In genomic region chrX:12771445-12772069, GRCh38 we compare ENCODE assay signal across 8 cellular contexts.
DNase-seq lines count a peak whose midpoint lies in the region; ATAC-seq and TF ChIP-seq lines count a peak whose summit lies in the region.

No MANE protein-coding gene starts in this region.

- H3K4me1 Mint-ChIP-seq in dendritic cell treated with granulocyte-macrophage colony-stimulating factor and Interleukin-4, amounts not matched to agents 40 ng/mL and 50 ng/mL, for 4 days (ENCODE audit: low read depth), result no peaks in the 10 kb centered on the region

- no peaks in the 10 kb centered on the region for H3K4me1 ChIP-seq in DND-41 (ENCODE audit: insufficient read depth, low read length)

- H3K27ac ChIP-seq in DND-41 (ENCODE audit: low read length), result no peak overlapping the region

- ATAC-seq in DND-41 (ENCODE audit: insufficient read depth, low read depth) (peak; percentile 57; the same call in 2 of the 3 replicates), GM21423 (IDR thresholded peaks at IDR 0.05; ENCODE audit: unreplicated experiment) (peak; percentile 99)
- peak; percentile 100 for ATAC-seq in stimulated activated naive CD8-positive, alpha-beta T cell treated with anti-CD3 and anti-CD28 coated beads, Interleukin-15, Interleukin-2, amounts not matched to agents 100 U/mL and 50 U/mL, for 24 hours

- no peaks in the 10 kb centered on the region for H3K9me3 ChIP-seq in DND-41 (ENCODE audit: insufficient read depth, low read length, severe bottlenecking)

- intact Hi-C loops in dendritic cell treated with granulocyte-macrophage colony-stimulating factor and Interleukin-4, amounts not matched to agents 40 ng/mL and 50 ng/mL, for 4 days (cut with micrococcal nuclease), result no loop called here

- peak; percentile 56 for TF ChIP-seq CTCF in DND-41 (IDR thresholded peaks at IDR 0.05; ENCODE audit: borderline replicate concordance, extremely low read depth, low read length, poor library complexity, severe bottlenecking)

- H3K9me3 Mint-ChIP-seq in dendritic cell treated with granulocyte-macrophage colony-stimulating factor and Interleukin-4, amounts not matched to agents 40 ng/mL and 50 ng/mL, for 4 days, result no peaks in the 10 kb centered on the region

- no peak overlapping the region for H3K4me3 ChIP-seq in DND-41 (ENCODE audit: low read depth in 1 of 2, low read length in 2 of 2)

- H3K36me3 Mint-ChIP-seq in dendritic cell treated with granulocyte-macrophage colony-stimulating factor and Interleukin-4, amounts not matched to agents 40 ng/mL and 50 ng/mL, for 4 days (ENCODE audit: low read depth), result no peaks in the 10 kb centered on the region

- H3K27me3 Mint-ChIP-seq in dendritic cell treated with granulocyte-macrophage colony-stimulating factor and Interleukin-4, amounts not matched to agents 40 ng/mL and 50 ng/mL, for 4 days, result peaks cover 13% of the 10 kb centered on the region

- no peak overlapping the region for H2AFZ ChIP-seq in DND-41 (ENCODE audit: low read depth, low read length)

- H3K27me3 ChIP-seq in DND-41 (ENCODE audit: insufficient read depth, low read length, poor library complexity), result no peaks in the 10 kb centered on the region

- no peak overlapping the region for H3K4me2 ChIP-seq in DND-41 (ENCODE audit: insufficient read depth, low read length)

- DNase-seq in DND-41 (peak; percentile 11), HPDE6-E6E7 (ENCODE audit: extremely low spot score) (peak; percentile 29), midbrain (lab: John Stamatoyannopoulos, UW) (peak; percentile 8), NCI-H2107 (lab: John Stamatoyannopoulos, UW) (no peak)
- DNase-seq in activated CD4-positive, alpha-beta T cell treated with anti-CD3 and anti-CD28 coated beads for 24 hours (ENCODE audit: low read depth in 2 of 2), result peak; percentile 45 to 54
- DNase-seq in stimulated activated naive CD8-positive, alpha-beta T cell treated with anti-CD3 and anti-CD28 coated beads, Interleukin-15, Interleukin-2, amounts not matched to agents 100 U/mL and 50 U/mL, for 24 hours, result peak; percentile 73

- peak overlapping the region; percentile 55 for H3K4me3 Mint-ChIP-seq in dendritic cell treated with granulocyte-macrophage colony-stimulating factor and Interleukin-4, amounts not matched to agents 40 ng/mL and 50 ng/mL, for 4 days

- no peaks in the 10 kb centered on the region for H3K79me2 ChIP-seq in DND-41 (ENCODE audit: insufficient read depth, low read length)

- H3K36me3 ChIP-seq in DND-41 (ENCODE audit: insufficient read depth, low read length), result no peaks in the 10 kb centered on the region

- no peak overlapping the region for H3K27ac Mint-ChIP-seq in dendritic cell treated with granulocyte-macrophage colony-stimulating factor and Interleukin-4, amounts not matched to agents 40 ng/mL and 50 ng/mL, for 4 days

- no peak overlapping the region for H3K9ac ChIP-seq in DND-41 (ENCODE audit: low read depth, low read length)

- no peaks in the 10 kb centered on the region for H4K20me1 ChIP-seq in DND-41 (ENCODE audit: insufficient read depth, low read length)
